ENCODE assay signal across 14 cellular contexts in the genomic region with DNA sequence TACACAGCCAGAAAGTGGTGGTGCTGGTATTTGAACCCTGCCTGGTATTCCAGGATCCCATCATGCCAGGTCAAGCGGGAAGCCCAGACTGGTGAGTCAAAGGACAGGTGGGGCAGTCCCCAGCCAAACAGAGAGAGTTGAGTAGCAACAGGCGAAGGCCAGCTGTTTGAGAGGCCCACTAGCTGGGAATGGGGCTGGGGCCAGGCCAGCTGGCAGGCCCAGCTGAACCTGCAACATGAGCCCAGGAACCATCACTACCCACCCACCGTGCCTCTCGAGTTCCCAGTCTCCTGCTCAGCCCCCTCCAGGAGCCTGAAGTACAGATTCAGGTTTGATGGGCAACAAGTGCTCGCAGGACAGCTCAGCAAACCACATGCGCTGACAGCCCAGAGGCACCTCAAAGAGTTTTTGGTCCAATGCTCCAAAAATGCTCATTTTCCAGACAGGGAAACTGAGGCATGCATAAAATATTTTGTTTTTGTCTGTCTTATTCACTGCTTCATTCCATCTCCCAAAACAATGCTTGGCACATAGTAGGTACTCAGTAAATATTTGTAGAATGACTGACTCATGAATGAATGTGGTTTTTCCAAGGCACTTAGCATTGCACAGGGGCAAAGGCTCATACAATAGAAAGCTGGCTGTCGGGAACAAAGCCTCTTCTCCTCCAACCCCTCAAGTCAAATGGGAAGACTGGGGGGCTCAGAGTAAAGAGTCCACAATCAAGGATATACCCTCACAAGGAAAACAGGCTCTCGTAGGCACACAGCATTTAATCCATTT. TPM values are rescaled to one million over a fixed set of nuclear protein-coding genes. Genes with fewer than 3 reads are reported as not detected.
DNase-seq lines count a peak whose midpoint lies in the region; FAIRE-seq and TF ChIP-seq lines count a peak whose summit lies in the region.
"Had no signal": no experiment of that assay in that cellular context is flagged by ENCODE, and none has a peak within 500 bp of the region (broad histone marks: within the 10 kb centered on the region; RNA-seq: fewer than 3 reads in every experiment).

No MANE protein-coding gene starts in this region.

- no peaks in the 10 kb centered on the region for H3K9me3 Mint-ChIP-seq in activated CD4-positive, alpha-beta memory T cell treated with anti-CD3 and anti-CD28 coated beads, Interleukin-2, amount 10 ng/mL, durations not matched to agents 7 days and 5 days
- H3K9me3 Mint-ChIP-seq: activated naive CD8-positive, alpha-beta T cell treated with anti-CD3 and anti-CD28 coated beads for 36 hours had no signal

- TF ChIP-seq CTCF in keratinocyte (optimal IDR thresholded peaks at IDR 0.05 in 1 of 3, IDR thresholded peaks at IDR 0.05 in 1 of 3, conservative IDR thresholded peaks at IDR 0.05 in 1 of 3; ENCODE audit: extremely low read depth in 1 of 3, insufficient read depth in 2 of 3, low read length in 3 of 3) (no peak), coronary artery (IDR thresholded peaks at IDR 0.05) (no peak)

- H3K4me2 ChIP-seq in keratinocyte (ENCODE audit: control insufficient read depth, extremely low read depth, insufficient read depth, low read depth, low read length), result peak overlapping the region; percentile 41

- H3K27me3 ChIP-seq in SJCRH30 (no peaks in the 10 kb centered on the region), keratinocyte (ENCODE audit: control insufficient read depth, extremely low read depth, insufficient read depth, low read length) (no peaks in the 10 kb centered on the region)
- H3K27me3 ChIP-seq: sigmoid colon had no signal

- POLR2A ChIA-PET in activated CD4-positive, alpha-beta memory T cell treated with anti-CD3 and anti-CD28 coated beads, Interleukin-2, amount 10 ng/mL, durations not matched to agents 7 days and 5 days (lab: Charles Lee), result no interaction called here

- no peak for FAIRE-seq in keratinocyte (lab: Jason Lieb, UNC)
- FAIRE-seq: GM12878 had no signal

- DNase-seq in ELF-1 (ENCODE audit: low read depth, low spot score) (peak; percentile 50), NCI-H2029 treated with DMSO at 0.1 percent for 48 hours (lab: John Stamatoyannopoulos, UW) (peak; percentile 88), SJCRH30 (peak; percentile 98), keratinocyte (ENCODE audit: low read depth, low spot score) (peak; percentile 64), coronary artery (ENCODE audit: low spot score) (no peak), NCI-H1694 (lab: John Stamatoyannopoulos, UW) (no peak), cortex of kidney (lab: John Stamatoyannopoulos, UW) (no peak)
- DNase-seq in activated CD4-positive, alpha-beta memory T cell treated with anti-CD3 and anti-CD28 coated beads, Interleukin-2, amount 10 ng/mL, durations not matched to agents 7 days and 5 days, result no peak
- DNase-seq: activated CD8-positive, alpha-beta T cell treated with anti-CD3 and anti-CD28 coated beads, Interleukin-2, amount 10 ng/mL, durations not matched to agents 7 days and 5 days; activated naive CD8-positive, alpha-beta T cell treated with anti-CD3 and anti-CD28 coated beads for 36 hours; effector CD4-positive, alpha-beta T cell; NCI-H1105 treated with DMSO at 0.1 percent for 48 hours; sigmoid colon had no signal

- peaks cover 3% of the 10 kb centered on the region for H3K27me3 Mint-ChIP-seq in activated CD4-positive, alpha-beta memory T cell treated with anti-CD3 and anti-CD28 coated beads, Interleukin-2, amount 10 ng/mL, durations not matched to agents 7 days and 5 days
- H3K27me3 Mint-ChIP-seq: activated naive CD8-positive, alpha-beta T cell treated with anti-CD3 and anti-CD28 coated beads for 36 hours had no signal

- CTCF ChIA-PET in activated CD4-positive, alpha-beta memory T cell treated with anti-CD3 and anti-CD28 coated beads, Interleukin-2, amount 10 ng/mL, durations not matched to agents 7 days and 5 days (lab: Charles Lee), result no interaction called here

- H3K9me3 ChIP-seq in SJCRH30 (replicated peaks) (no peaks in the 10 kb centered on the region), keratinocyte (ENCODE audit: control insufficient read depth, low read depth, low read length) (no peaks in the 10 kb centered on the region)
- H3K9me3 ChIP-seq: sigmoid colon had no signal

- no peak overlapping the region for H3K27ac Mint-ChIP-seq in activated CD4-positive, alpha-beta memory T cell treated with anti-CD3 and anti-CD28 coated beads, Interleukin-2, amount 10 ng/mL, durations not matched to agents 7 days and 5 days
- H3K27ac Mint-ChIP-seq: activated CD8-positive, alpha-beta T cell treated with anti-CD3 and anti-CD28 coated beads, Interleukin-2, amount 10 ng/mL, durations not matched to agents 7 days and 5 days; activated naive CD8-positive, alpha-beta T cell treated with anti-CD3 and anti-CD28 coated beads for 36 hours had no signal

- H3K36me3 Mint-ChIP-seq in activated CD4-positive, alpha-beta memory T cell treated with anti-CD3 and anti-CD28 coated beads, Interleukin-2, amount 10 ng/mL, durations not matched to agents 7 days and 5 days (ENCODE audit: low read depth), result no peaks in the 10 kb centered on the region
- H3K36me3 Mint-ChIP-seq: activated naive CD8-positive, alpha-beta T cell treated with anti-CD3 and anti-CD28 coated beads for 36 hours had no signal

- no peaks in the 10 kb centered on the region for H4K20me1 ChIP-seq in keratinocyte (ENCODE audit: control insufficient read depth, extremely low read depth, insufficient read depth, low read length)

- H3K4me3 Mint-ChIP-seq in activated CD4-positive, alpha-beta memory T cell treated with anti-CD3 and anti-CD28 coated beads, Interleukin-2, amount 10 ng/mL, durations not matched to agents 7 days and 5 days, result no peak overlapping the region
- H3K4me3 Mint-ChIP-seq: activated CD8-positive, alpha-beta T cell treated with anti-CD3 and anti-CD28 coated beads, Interleukin-2, amount 10 ng/mL, durations not matched to agents 7 days and 5 days; activated naive CD8-positive, alpha-beta T cell treated with anti-CD3 and anti-CD28 coated beads for 36 hours had no signal

- no peak overlapping the region for H3K4me3 ChIP-seq in SJCRH30
- no peak overlapping the region for H3K4me3 ChIP-seq in keratinocyte (ENCODE audit: control insufficient read depth in 2 of 3, extremely low read depth in 1 of 3, insufficient read depth in 2 of 3, low read depth in 1 of 3, low read length in 3 of 3)
- no peak overlapping the region for H3K4me3 ChIP-seq in coronary artery
- H3K4me3 ChIP-seq: GM12878, sigmoid colon had no signal

- no peak overlapping the region for H2AFZ ChIP-seq in keratinocyte (ENCODE audit: control insufficient read depth, low read length)

- H3K4me1 ChIP-seq in SJCRH30 (peaks cover 40% of the 10 kb centered on the region), keratinocyte (ENCODE audit: control insufficient read depth, extremely low read depth, insufficient read depth, low read length) (peaks cover 24% of the 10 kb centered on the region)

- H3K36me3 ChIP-seq in SJCRH30 (no peaks in the 10 kb centered on the region), keratinocyte (ENCODE audit: control insufficient read depth in 2 of 2, extremely low read depth in 1 of 2, insufficient read depth in 2 of 2, low read length in 2 of 2) (no peaks in the 10 kb centered on the region)
- H3K36me3 ChIP-seq: sigmoid colon had no signal

- no peaks in the 10 kb centered on the region for H3K9me1 ChIP-seq in keratinocyte (ENCODE audit: control insufficient read depth, extremely low read depth, insufficient read depth, low read length)

- H3K4me1 Mint-ChIP-seq in activated CD4-positive, alpha-beta memory T cell treated with anti-CD3 and anti-CD28 coated beads, Interleukin-2, amount 10 ng/mL, durations not matched to agents 7 days and 5 days, result peaks cover 23% of the 10 kb centered on the region

- H3K79me2 ChIP-seq in keratinocyte (ENCODE audit: control insufficient read depth, insufficient read depth, low read length), result no peaks in the 10 kb centered on the region

- no peak overlapping the region for H3K9ac ChIP-seq in keratinocyte (ENCODE audit: control insufficient read depth, extremely low read depth, insufficient read depth, low read length)

- dilution Hi-C loops in keratinocyte (cut with MboI; ENCODE audit: extremely low pct_ligation_motif_present, low sequenced_read_pairs), result no loop called here

- peak overlapping the region; percentile 57 for H3K27ac ChIP-seq in SJCRH30
- H3K27ac ChIP-seq in keratinocyte (ENCODE audit: control insufficient read depth, insufficient read depth, low read length), result no peak overlapping the region
- no peak overlapping the region for H3K27ac ChIP-seq in coronary artery
- H3K27ac ChIP-seq: sigmoid colon had no signal

RNA-seq across cellular contexts. Expression of a gene that starts 42.5 kb away (rescaled TPM):
- 157 and 169 TPM in 2 replicates for total RNA-seq in SJCRH30 (2014; rRNA removed; shearing (Covaris generic))
- polyA plus RNA-seq in keratinocyte, result 105 to 130 TPM (median 118 TPM) in 3 replicates
- 69.7 TPM for polyA plus RNA-seq in keratinocyte (2011; ENCODE audit: low read depth)
- 128 and 253 TPM in 2 replicates for polyA plus RNA-seq in keratinocyte (2011; cell fraction: cytosol; rRNA removed)
- 123 and 148 TPM in 2 replicates for polyA plus RNA-seq in keratinocyte (2011; cell fraction: nucleus; rRNA removed)
- polyA plus RNA-seq in keratinocyte (2012; ENCODE audit: low replicate concordance), result 84.7 and 128 TPM in 2 replicates
- polyA minus RNA-seq in keratinocyte, result 20.3 to 93.1 TPM (median 67.2 TPM) in 3 replicates
- 163 TPM for polyA minus RNA-seq in keratinocyte (2011; cell fraction: cytosol; rRNA and poly(A)+ RNA removed)
- polyA minus RNA-seq in keratinocyte (2011; cell fraction: nucleus; rRNA and poly(A)+ RNA removed), result 80.9 and 173 TPM in 2 replicates
- 10 to 100 TPM; 28.9 to 30.6 TPM for total RNA-seq in activated CD4-positive, alpha-beta memory T cell treated with anti-CD3 and anti-CD28 coated beads, Interleukin-2, amount 10 ng/mL, durations not matched to agents 7 days and 5 days

RNA-seq across cellular contexts. Expression of a gene that starts 59.6 kb away (rescaled TPM):
- 114 and 131 TPM in 2 replicates for total RNA-seq in SJCRH30 (2014; rRNA removed; shearing (Covaris generic))
- 29.7 to 79.3 TPM (median 56.1 TPM) in 3 replicates for polyA plus RNA-seq in keratinocyte
- polyA plus RNA-seq in keratinocyte (2011; ENCODE audit: low read depth), result 235 TPM
- 57.5 and 59.9 TPM in 2 replicates for polyA plus RNA-seq in keratinocyte (2011; cell fraction: cytosol; rRNA removed)
- 124 and 130 TPM in 2 replicates for polyA plus RNA-seq in keratinocyte (2011; cell fraction: nucleus; rRNA removed)
- polyA plus RNA-seq in keratinocyte (2012; ENCODE audit: low replicate concordance), result 66.9 and 70.8 TPM in 2 replicates
- 40.5 to 79.4 TPM (median 65.6 TPM) in 3 replicates for polyA minus RNA-seq in keratinocyte
- 24.0 TPM for polyA minus RNA-seq in keratinocyte (2011; cell fraction: cytosol; rRNA and poly(A)+ RNA removed)
- 44.9 and 73.5 TPM in 2 replicates for polyA minus RNA-seq in keratinocyte (2011; cell fraction: nucleus; rRNA and poly(A)+ RNA removed)
- total RNA-seq in activated CD4-positive, alpha-beta memory T cell treated with anti-CD3 and anti-CD28 coated beads, Interleukin-2, amount 10 ng/mL, durations not matched to agents 7 days and 5 days, result 100 to 1,000 TPM; 172 to 183 TPM

Comparison
In these comparisons a context has a peak if more than half of its experiments do, and no peak if none do; other contexts are left out.
1. DNase-seq: peak in ELF-1 (single experiment), NCI-H2029 treated with DMSO at 0.1 percent for 48 hours (single experiment), SJCRH30 (2 of 2) and keratinocyte (single experiment); none in coronary artery (single experiment), NCI-H1694 (single experiment), activated CD4-positive, alpha-beta memory T cell treated with anti-CD3 and anti-CD28 coated beads, Interleukin-2, amount 10 ng/mL, durations not matched to agents 7 days and 5 days (single experiment) and cortex of kidney (single experiment).